In the genomic region with DNA sequence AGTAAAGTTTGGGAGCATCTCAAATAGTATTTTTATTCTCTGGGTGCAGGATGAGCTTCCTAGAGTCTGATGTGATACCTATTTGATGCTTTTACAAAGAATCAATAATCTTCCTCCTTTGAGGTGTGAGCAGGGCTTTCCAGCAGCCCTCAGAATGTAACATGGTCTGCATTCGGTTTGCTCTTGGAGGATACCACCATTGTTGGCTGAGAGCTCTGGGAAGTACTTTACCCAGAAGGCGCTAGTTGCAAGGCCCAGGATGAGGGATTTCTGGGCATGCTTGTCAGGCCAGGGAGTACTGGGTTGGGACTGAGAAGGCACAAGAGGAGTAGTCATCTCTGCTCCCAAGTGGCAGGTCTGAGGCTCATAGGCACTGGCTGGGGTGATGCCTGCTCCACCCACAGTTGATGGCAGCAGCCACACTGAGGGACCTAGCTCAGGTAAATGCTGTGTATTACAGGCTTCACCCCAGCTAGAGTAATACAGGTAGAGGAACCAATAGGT, we compare ENCODE assay signal across 8 cellular contexts. TPM values are rescaled to one million over a fixed set of nuclear protein-coding genes. Genes with fewer than 3 reads are reported as not detected.
DNase-seq lines count a peak whose midpoint lies in the region; ATAC-seq and TF ChIP-seq lines count a peak whose summit lies in the region.
"Not testable (repeated sequence)": the region's sequence is repeated elsewhere in the genome, so short reads cannot be mapped to it uniquely, and the experiment has no call there.

No MANE protein-coding gene starts in this region.

- not testable (repeated sequence) for H3K27me3 ChIP-seq in SU-DHL-6 (ENCODE audit: low read length); left ventricle myocardium inferior (ENCODE audit: low read depth); neural cell (ENCODE audit: insufficient read depth, low read depth, low read length)

- intact Hi-C loops in left ventricle myocardium inferior (cut with micrococcal nuclease) = not testable (repeated sequence)

- DNase-seq in astrocyte of the cerebellum (ENCODE audit: low read depth); left ventricle myocardium inferior; type B pancreatic cell (ENCODE audit: extremely low spot score, unreplicated experiment): not testable (repeated sequence)

- peak overlapping the region; percentile 95 for H3K4me3 Mint-ChIP-seq in type B pancreatic cell

- in situ Hi-C loops in astrocyte of the cerebellum (cut with HindIII; ENCODE audit: low sequenced_read_pairs) = not testable (repeated sequence)

- peaks cover 32% of the 10 kb centered on the region for H3K4me1 ChIP-seq in left ventricle myocardium inferior

- H2AFZ ChIP-seq in SU-DHL-6 (ENCODE audit: low read depth, low read length, severe bottlenecking); neural cell (ENCODE audit: low read depth, low read length): not testable (repeated sequence)

- not testable (repeated sequence) for H3K36me3 ChIP-seq in SU-DHL-6 (ENCODE audit: low read length); neural cell (ENCODE audit: insufficient read depth, low read length)
- H3K36me3 ChIP-seq in left ventricle myocardium inferior = peaks cover 14% of the 10 kb centered on the region

- peaks cover 36% of the 10 kb centered on the region for H3K79me2 ChIP-seq in SU-DHL-6 (ENCODE audit: insufficient read depth, low read length)
- H3K79me2 ChIP-seq in neural cell (replicated peaks; ENCODE audit: insufficient read depth, low read length) = peaks cover 21% of the 10 kb centered on the region

- H3K9me3 ChIP-seq in SU-DHL-6 (ENCODE audit: insufficient read depth, low read length); left ventricle myocardium inferior (replicated peaks); neural cell (ENCODE audit: low read length): not testable (repeated sequence)

- H3K27me3 Mint-ChIP-seq in type B pancreatic cell = not testable (repeated sequence)

- H3F3A ChIP-seq in SU-DHL-6 (ENCODE audit: insufficient read depth); neural cell (ENCODE audit: insufficient read depth, low read length, poor library complexity, severe bottlenecking): not testable (repeated sequence)

- not testable (repeated sequence) for TF ChIP-seq RAD21 in neural cell (conservative IDR thresholded peaks at IDR 0.05)

- H4K20me1 ChIP-seq in SU-DHL-6 (ENCODE audit: low read depth, low read length); neural cell (ENCODE audit: insufficient read depth): not testable (repeated sequence)

- H3K27ac ChIP-seq in SU-DHL-6 (ENCODE audit: low read depth, low read length) = not testable (repeated sequence)
- H3K27ac ChIP-seq in left ventricle myocardium inferior (replicated peaks) = peak overlapping the region; percentile 77
- H3K27ac ChIP-seq in neural cell (ENCODE audit: low read length) = peak overlapping the region; percentile 53

- H3K9ac ChIP-seq in SU-DHL-6 (ENCODE audit: low read length) = not testable (repeated sequence)
- peak overlapping the region; percentile 64 for H3K9ac ChIP-seq in neural cell (ENCODE audit: low read length)

- peak overlapping the region; percentile 2 for H3K4me2 ChIP-seq in SU-DHL-6 (ENCODE audit: low read depth, low read length, poor library complexity, severe bottlenecking)
- not testable (repeated sequence) for H3K4me2 ChIP-seq in neural cell (ENCODE audit: low read length)

- not testable (repeated sequence) for TF ChIP-seq EP300 in neural cell (conservative IDR thresholded peaks at IDR 0.05; ENCODE audit: poor library complexity, severe bottlenecking)

- not testable (repeated sequence) for TF ChIP-seq CTCF in GM12875 (IDR thresholded peaks at IDR 0.05; ENCODE audit: borderline replicate concordance, insufficient read depth, low read depth, low read length); SU-DHL-6 (IDR thresholded peaks at IDR 0.05; ENCODE audit: insufficient read depth, low read length, poor library complexity, severe bottlenecking); astrocyte of the cerebellum (IDR thresholded peaks at IDR 0.05; ENCODE audit: low read depth, low read length, missing control alignments); left ventricle myocardium inferior (IDR thresholded peaks at IDR 0.05; ENCODE audit: borderline replicate concordance); neural cell (IDR thresholded peaks at IDR 0.05; ENCODE audit: poor library complexity, severe bottlenecking); type B pancreatic cell (conservative IDR thresholded peaks at IDR 0.05)

- H3K4me3 ChIP-seq in GM12875 (ENCODE audit: low read depth, low read length) = peak overlapping the region; percentile 72
- H3K4me3 ChIP-seq in SU-DHL-6 (ENCODE audit: insufficient read depth, low read length, poor library complexity, severe bottlenecking) = not testable (repeated sequence)
- peak overlapping the region; percentile 66 for H3K4me3 ChIP-seq in astrocyte of the cerebellum (ENCODE audit: low read depth, low read length)
- H3K4me3 ChIP-seq in left ventricle myocardium inferior = peak overlapping the region; percentile 86
- peak overlapping the region; percentile 70 for H3K4me3 ChIP-seq in neural cell (ENCODE audit: low read length)

- not testable (repeated sequence) for H3K9me3 Mint-ChIP-seq in type B pancreatic cell

- ATAC-seq in GM21825 (IDR thresholded peaks at IDR 0.05; ENCODE audit: unreplicated experiment) (peak; percentile 20), HG03457 (IDR thresholded peaks at IDR 0.05; ENCODE audit: unreplicated experiment) (peak; percentile 23)

- peak overlapping the region; percentile 89 for H3K27ac Mint-ChIP-seq in type B pancreatic cell

- H3K4me1 Mint-ChIP-seq in type B pancreatic cell (ENCODE audit: unreplicated experiment) = peaks cover 17% of the 10 kb centered on the region

- not testable (repeated sequence) for H3K9me2 ChIP-seq in SU-DHL-6 (replicated peaks; ENCODE audit: insufficient read depth, low read length); neural cell (ENCODE audit: insufficient read depth, low read length)

- H3K36me3 Mint-ChIP-seq in type B pancreatic cell = peaks cover 34% of the 10 kb centered on the region

RNA-seq across cellular contexts. Expression of a gene that starts 0.4 kb away (rescaled TPM):
- 20.0 TPM for total RNA-seq in left ventricle myocardium inferior
- 16.8 and 23.3 TPM in 2 replicates for polyA plus RNA-seq in neural cell
- polyA minus RNA-seq in neural cell = 62.4 and 65.0 TPM in 2 replicates
- total RNA-seq in type B pancreatic cell (ENCODE audit: low replicate concordance) = 48.2 and 61.3 TPM in 2 replicates

RNA-seq across cellular contexts. Expression of a gene that starts 19.1 kb away (rescaled TPM):
- total RNA-seq in left ventricle myocardium inferior = 6.7 TPM
- 5.7 and 6.7 TPM in 2 replicates for polyA plus RNA-seq in neural cell
- polyA minus RNA-seq in neural cell = 26.3 and 27.4 TPM in 2 replicates
- 20.9 and 25.5 TPM in 2 replicates for total RNA-seq in type B pancreatic cell (ENCODE audit: low replicate concordance)

RNA-seq across cellular contexts. Expression of a gene that starts 34.5 kb away (rescaled TPM):
- total RNA-seq in left ventricle myocardium inferior (3.9 TPM), type B pancreatic cell (ENCODE audit: low replicate concordance) (19.0 and 30.4 TPM in 2 replicates)
- 6.0 and 8.8 TPM in 2 replicates for polyA plus RNA-seq in neural cell
- 12.2 and 17.7 TPM in 2 replicates for polyA minus RNA-seq in neural cell

RNA-seq across cellular contexts. Expression of a gene that starts 39.6 kb away (rescaled TPM):
- total RNA-seq in left ventricle myocardium inferior = 11.2 TPM
- 12.4 and 17.7 TPM in 2 replicates for polyA plus RNA-seq in neural cell
- polyA minus RNA-seq in neural cell = 32.4 and 36.3 TPM in 2 replicates
- 28.2 and 38.3 TPM in 2 replicates for total RNA-seq in type B pancreatic cell (ENCODE audit: low replicate concordance)
